In genomic region chr13:85549819-85550218, GRCh38 we compare ENCODE assay signal across 28 cellular contexts.
"Had no signal": no experiment of that assay in that cellular context is flagged by ENCODE, and none has a peak within 500 bp of the region (broad histone marks: within the 10 kb centered on the region; RNA-seq: fewer than 3 reads in every experiment).

No MANE protein-coding gene starts in this region.

- H3K4me1 Mint-ChIP-seq: activated naive CD4-positive, alpha-beta T cell treated with anti-CD3 and anti-CD28 coated beads, Interleukin-2, amount 50 U/mL, for 24 hours; immature natural killer cell; stimulated activated memory B cell treated with anti-CD40 and anti-IgM and Interleukin-4, amounts not matched to agents 10 μg/mL and 1 μg/mL and 100 μg/mL, for 72 hours; stimulated activated naive CD8-positive, alpha-beta T cell treated with anti-CD3 and anti-CD28 coated beads, Interleukin-15, amount 100 ng/mL, for 72 hours had no signal

- H3K36me3 ChIP-seq: breast epithelium, heart left ventricle, pancreas, prostate gland, sigmoid colon, thyroid gland, upper lobe of right lung had no signal

- H3K36me3 Mint-ChIP-seq: activated naive CD4-positive, alpha-beta T cell treated with anti-CD3 and anti-CD28 coated beads, Interleukin-2, amount 50 U/mL, for 24 hours; naive thymus-derived CD4-positive, alpha-beta T cell; stimulated activated memory B cell treated with anti-CD40 and anti-IgM and Interleukin-4, amounts not matched to agents 10 μg/mL and 1 μg/mL and 100 μg/mL, for 72 hours had no signal

- H3K27ac ChIP-seq: breast epithelium, heart left ventricle, pancreas, prostate gland, sigmoid colon, thyroid gland, upper lobe of right lung had no signal

- ATAC-seq: activated CD8-positive, alpha-beta T cell treated with anti-CD3 and anti-CD28 coated beads for 36 hours; esophagus mucosa; heart left ventricle; left colon; naive thymus-derived CD4-positive, alpha-beta T cell; pancreas; stimulated activated memory B cell treated with anti-CD40 and anti-IgM and Interleukin-4, amounts not matched to agents 10 μg/mL and 1 μg/mL and 100 μg/mL, for 72 hours; stimulated activated naive CD8-positive, alpha-beta T cell treated with anti-CD3 and anti-CD28 coated beads, Interleukin-15, amount 100 ng/mL, for 72 hours; upper lobe of right lung had no signal

- H3K4me3 Mint-ChIP-seq: activated CD8-positive, alpha-beta T cell treated with anti-CD3 and anti-CD28 coated beads for 36 hours; activated naive CD4-positive, alpha-beta T cell treated with anti-CD3 and anti-CD28 coated beads, Interleukin-2, amount 50 U/mL, for 24 hours; immature natural killer cell; naive thymus-derived CD4-positive, alpha-beta T cell; stimulated activated memory B cell treated with anti-CD40 and anti-IgM and Interleukin-4, amounts not matched to agents 10 μg/mL and 1 μg/mL and 100 μg/mL, for 72 hours; stimulated activated naive CD8-positive, alpha-beta T cell treated with anti-CD3 and anti-CD28 coated beads, Interleukin-15, amount 100 ng/mL, for 72 hours had no signal

- H3K4me3 ChIP-seq: breast epithelium, heart left ventricle, pancreas, prostate gland, sigmoid colon, thyroid gland, upper lobe of right lung had no signal

- H3K9me3 Mint-ChIP-seq: activated CD8-positive, alpha-beta T cell treated with anti-CD3 and anti-CD28 coated beads for 36 hours had no signal

- H3K27me3 ChIP-seq: breast epithelium, heart left ventricle, pancreas, sigmoid colon, thyroid gland, upper lobe of right lung had no signal

- H3K27me3 Mint-ChIP-seq: activated CD8-positive, alpha-beta T cell treated with anti-CD3 and anti-CD28 coated beads for 36 hours; activated naive CD4-positive, alpha-beta T cell treated with anti-CD3 and anti-CD28 coated beads, Interleukin-2, amount 50 U/mL, for 24 hours; naive thymus-derived CD4-positive, alpha-beta T cell; stimulated activated memory B cell treated with anti-CD40 and anti-IgM and Interleukin-4, amounts not matched to agents 10 μg/mL and 1 μg/mL and 100 μg/mL, for 72 hours; stimulated activated naive CD8-positive, alpha-beta T cell treated with anti-CD3 and anti-CD28 coated beads, Interleukin-15, amount 100 ng/mL, for 72 hours had no signal

- DNase-seq: activated CD4-positive, alpha-beta T cell treated with anti-CD3 and anti-CD28 coated beads, Interleukin-2, amount 50 U/mL, for 1 hour; activated CD4-positive, CD25-positive, alpha-beta regulatory T cell treated with anti-CD3 and anti-CD28 coated beads, Interleukin-2, amount 50 U/mL, for 72 hours; activated CD8-positive, alpha-beta T cell treated with anti-CD3 and anti-CD28 coated beads for 36 hours; activated T-cell treated with anti-CD3 and anti-CD28 coated beads, Interleukin-2, amount 50 U/mL, for 48 hours; central memory CD4-positive, alpha-beta T cell; foreskin fibroblast; heart left ventricle; hypothalamus; immature natural killer cell; kidney; left colon; midbrain; naive thymus-derived CD4-positive, alpha-beta T cell; nucleus accumbens; pancreas; sigmoid colon; small intestine; stimulated activated CD4-positive, alpha-beta T cell treated with anti-CD3 and anti-CD28 coated beads, Interleukin-4, amount 100 ng/mL, for 4 hours; stimulated activated CD8-positive, alpha-beta memory T cell treated with anti-CD3 and anti-CD28 coated beads, Interleukin-4, amount 100 ng/mL, for 48 hours; stimulated activated naive CD8-positive, alpha-beta T cell treated with anti-CD3 and anti-CD28 coated beads, Interleukin-15, amount 100 ng/mL, for 72 hours; T-helper 9 cell; thyroid gland; upper lobe of right lung had no signal

- H3K9me3 ChIP-seq: pancreas, prostate gland, thyroid gland, upper lobe of right lung had no signal

- H3K4me1 ChIP-seq: breast epithelium, heart left ventricle, pancreas, prostate gland, sigmoid colon, thyroid gland, upper lobe of right lung had no signal
